Comparison of ENCODE assay signal across 9 cellular contexts in genomic region chrX:76454456-76454927, GRCh38. TPM values are rescaled to one million over a fixed set of nuclear protein-coding genes. Genes with fewer than 3 reads are reported as not detected.
DNase-seq lines count a peak whose midpoint lies in the region; ATAC-seq, FAIRE-seq and TF ChIP-seq lines count a peak whose summit lies in the region.
"Had no signal": no experiment of that assay in that cellular context is flagged by ENCODE, and none has a peak within 500 bp of the region (broad histone marks: within the 10 kb centered on the region; RNA-seq: fewer than 3 reads in every experiment).

No MANE protein-coding gene starts in this region.

- no peaks in the 10 kb centered on the region for H3K36me3 ChIP-seq in tibial nerve

- ATAC-seq in T-cell (replicated peaks in 1 of 4) = peak in 3 of 4 experiments; percentile 29 to 56 (median 49)
- ATAC-seq in HG03108 (IDR thresholded peaks at IDR 0.05; ENCODE audit: unreplicated experiment) = no peak

- H3K4me1 Mint-ChIP-seq in T-cell = peaks cover 0 to 6% (median 3%) of the 10 kb centered on the region in 3 donors
- no peaks in the 10 kb centered on the region for H3K4me1 Mint-ChIP-seq in activated naive CD4-positive, alpha-beta T cell treated with anti-CD3 and anti-CD28 coated beads for 36 hours (ENCODE audit: low read depth)

- WGBS in tibial nerve, 2 donors = 19% methylated on average over 3 of the region's 3 CpGs; no CpG with 5 or more reads in 1 of the 2 donors

- intact Hi-C loops in activated naive CD4-positive, alpha-beta T cell treated with anti-CD3 and anti-CD28 coated beads for 36 hours (cut with micrococcal nuclease) = loop anchor here (1.0 to 5.0 kb wide), 2 partner anchors 47 to 175 kb away; no protein-coding TSS in a partner anchor

- FAIRE-seq in GM12892 (lab: Jason Lieb, UNC) = peak; percentile 62

- H3K27me3 Mint-ChIP-seq in T-cell = peaks cover 0 to 5% of the 10 kb centered on the region in 2 donors
- no peaks in the 10 kb centered on the region for H3K27me3 Mint-ChIP-seq in activated naive CD4-positive, alpha-beta T cell treated with anti-CD3 and anti-CD28 coated beads for 36 hours (ENCODE audit: low read depth)
- H3K27me3 Mint-ChIP-seq: IgD-negative memory B cell had no signal

- TF ChIP-seq EP300 in tibial nerve (IDR thresholded peaks at IDR 0.05) = no peak

- no peaks in the 10 kb centered on the region for H3K9me3 Mint-ChIP-seq in T-cell
- peaks cover 2% of the 10 kb centered on the region for H3K9me3 Mint-ChIP-seq in activated naive CD4-positive, alpha-beta T cell treated with anti-CD3 and anti-CD28 coated beads for 36 hours

- TF ChIP-seq POLR2A in GM12892 (IDR thresholded peaks at IDR 0.05; ENCODE audit: low read depth, low read length) (no peak), tibial nerve (IDR thresholded peaks at IDR 0.05) (no peak)

- POLR2A ChIA-PET in T-cell (lab: Charles Lee) = interaction anchor here in 1 of 2 donors (0.6 kb wide), 1 partner anchor 301 kb away, joined by 3 read pairs; no protein-coding TSS in a partner anchor

- no peaks in the 10 kb centered on the region for H3K27me3 ChIP-seq in HL-60 (ENCODE audit: insufficient read depth, poor library complexity, severe bottlenecking)
- H3K27me3 ChIP-seq in tibial nerve = peaks cover 0 to 6% of the 10 kb centered on the region in 2 donors

- no peak overlapping the region for H3K27ac Mint-ChIP-seq in T-cell
- H3K27ac Mint-ChIP-seq in activated naive CD4-positive, alpha-beta T cell treated with anti-CD3 and anti-CD28 coated beads for 36 hours = no peak overlapping the region

- no peak overlapping the region for H3K4me3 Mint-ChIP-seq in T-cell
- H3K4me3 Mint-ChIP-seq in activated naive CD4-positive, alpha-beta T cell treated with anti-CD3 and anti-CD28 coated beads for 36 hours = no peak overlapping the region
- H3K4me3 Mint-ChIP-seq: IgD-negative memory B cell had no signal

- CTCF ChIA-PET in T-cell (lab: Charles Lee) = interaction anchor here (1.0 to 2.9 kb wide), 7 partner anchors 12 to 175 kb away, joined by 3 to 33 read pairs (median 6); partner anchors contain the start of gene MAGEE1 (in 1 of the 2)
- CTCF ChIA-PET in activated naive CD4-positive, alpha-beta T cell treated with anti-CD3 and anti-CD28 coated beads for 36 hours (lab: Charles Lee) = interaction anchor here (0.6 to 3.5 kb wide), 5 partner anchors 19 to 180 kb away, joined by 3 to 29 read pairs (median 4); no protein-coding TSS in a partner anchor

- H3K27ac ChIP-seq in HL-60 (replicated peaks) = no peak overlapping the region
- no peak overlapping the region for H3K27ac ChIP-seq in tibial nerve

- no peaks in the 10 kb centered on the region for H3K36me3 Mint-ChIP-seq in T-cell
- peaks cover 1% of the 10 kb centered on the region for H3K36me3 Mint-ChIP-seq in activated naive CD4-positive, alpha-beta T cell treated with anti-CD3 and anti-CD28 coated beads for 36 hours (ENCODE audit: low read depth)
- H3K36me3 Mint-ChIP-seq: IgD-negative memory B cell had no signal

- H3K9me3 ChIP-seq in tibial nerve = no peaks in the 10 kb centered on the region

- no peak overlapping the region for H3K4me3 ChIP-seq in HL-60 (replicated peaks; ENCODE audit: insufficient read depth, low read length)
- no peak overlapping the region for H3K4me3 ChIP-seq in tibial nerve

- no peaks in the 10 kb centered on the region for H3K4me1 ChIP-seq in tibial nerve

- peak; percentile 60 for TF ChIP-seq CTCF in AG09319 (IDR thresholded peaks at IDR 0.05; ENCODE audit: low read depth, low read length)
- peak; percentile 18 for TF ChIP-seq CTCF in HL-60 (IDR thresholded peaks at IDR 0.05; ENCODE audit: insufficient read depth, low read length)
- TF ChIP-seq CTCF in tibial nerve (IDR thresholded peaks at IDR 0.05) = peak in 3 of 5 experiments; percentile 28 to 43 (median 31)

- no peak for DNase-seq in AG09319 (ENCODE audit: extremely low read depth, low read depth)
- DNase-seq in GM12892 (ENCODE audit: insufficient read length) = no peak
- peak in 1 of 2 experiments; percentile 3 for DNase-seq in HL-60 (ENCODE audit: low read depth in 1 of 2, low spot score in 1 of 2)
- peak in 6 of 34 experiments; percentile 0 to 10 (median 2) for DNase-seq in T-cell
- peak; percentile 33 for DNase-seq in iPS DF 19.7 (ENCODE audit: low read depth, low spot score)
- no peak for DNase-seq in tibial nerve (ENCODE audit: low spot score in 2 of 2)
- DNase-seq in activated naive CD4-positive, alpha-beta T cell treated with anti-CD3 and anti-CD28 coated beads for 36 hours = no peak

RNA-seq across cellular contexts. Expression of gene MAGEE1, which starts 27.0 kb away (rescaled TPM):
- 1.2 TPM for polyA plus RNA-seq in GM12892 (2012; ENCODE audit: missing spikeins)
- 10 to 100 TPM in 3 of 5 donors, 1 to 10 TPM in 2; 9.8 to 15.5 (median 10.2) TPM for total RNA-seq in T-cell
- total RNA-seq in tibial nerve = 1 to 10 TPM; 2.7 to 5.2 (median 4.4) TPM
- total RNA-seq in activated naive CD4-positive, alpha-beta T cell treated with anti-CD3 and anti-CD28 coated beads for 36 hours = 1 to 10 TPM; 3.0 to 3.1 TPM
